ENCODE assay signal across 8 cellular contexts in genomic region chr17:10844667-10845387, GRCh38. TPM values are rescaled to one million over a fixed set of nuclear protein-coding genes. Genes with fewer than 3 reads are reported as not detected.
DNase-seq lines count a peak whose midpoint lies in the region; ATAC-seq and TF ChIP-seq lines count a peak whose summit lies in the region.

No MANE protein-coding gene starts in this region.

- H3K9me3 ChIP-seq in adipocyte (ENCODE audit: control insufficient read depth, low read length), result peaks cover 14% of the 10 kb centered on the region

- H3K27ac Mint-ChIP-seq in type B pancreatic cell, result peak overlapping the region; percentile 29

- H3K27me3 Mint-ChIP-seq in type B pancreatic cell, result peaks cover 46% of the 10 kb centered on the region

- H3K4me3 Mint-ChIP-seq in type B pancreatic cell, result peak overlapping the region; percentile 88

- peak overlapping the region; percentile 66 for H3K9ac ChIP-seq in adipocyte (ENCODE audit: low read length)

- intact Hi-C loops in left cardiac atrium (cut with DNase I) (loop anchor here (1.0 to 10.0 kb wide), 4 partner anchors 108 to 200 kb away; no protein-coding TSS in a partner anchor), posterior vena cava (cut with DNase I) (loop anchor here in 1 of 2 donors (2.0 to 5.0 kb wide), 2 partner anchors 106 to 198 kb away; no protein-coding TSS in a partner anchor)

- H3K9me3 Mint-ChIP-seq in type B pancreatic cell, result no peaks in the 10 kb centered on the region

- peaks cover 11% of the 10 kb centered on the region for H3K4me1 Mint-ChIP-seq in type B pancreatic cell (ENCODE audit: unreplicated experiment)

- H3K36me3 Mint-ChIP-seq in type B pancreatic cell, result no peaks in the 10 kb centered on the region

- peaks cover 9% of the 10 kb centered on the region for H3K4me1 ChIP-seq in adipocyte (ENCODE audit: control insufficient read depth, insufficient read depth, low read length)

- peaks cover 10% of the 10 kb centered on the region for H3K27me3 ChIP-seq in adipocyte (replicated peaks; ENCODE audit: control insufficient read depth, insufficient read depth, low read length)

- no peaks in the 10 kb centered on the region for H3K36me3 ChIP-seq in adipocyte (ENCODE audit: control insufficient read depth, insufficient read depth, low read length, severe bottlenecking)

- ATAC-seq in GM21360 (IDR thresholded peaks at IDR 0.05; ENCODE audit: unreplicated experiment), result peak; percentile 81
- peak; percentile 90 to 97 for ATAC-seq in left cardiac atrium

- TF ChIP-seq CTCF in type B pancreatic cell (conservative IDR thresholded peaks at IDR 0.05), result peak; percentile 99

- H3K4me3 ChIP-seq in adipocyte (ENCODE audit: low read length), result peak overlapping the region; percentile 81

- DNase-seq in COR-L47 (lab: John Stamatoyannopoulos, UW) (peak; percentile 1), HuH-7 (ENCODE audit: low spot score) (peak; percentile 49), SW480 (ENCODE audit: low spot score) (peak; percentile 63), adipocyte (ENCODE audit: low read depth) (peak; percentile 85), left cardiac atrium (peak; percentile 81), posterior vena cava (ENCODE audit: low spot score) (peak; percentile 91), type B pancreatic cell (ENCODE audit: extremely low spot score, unreplicated experiment) (peak; percentile 77)

RNA-seq across cellular contexts. Expression of gene PIRT, which starts 6.9 kb away (rescaled TPM):
- total RNA-seq in left cardiac atrium (not detected), posterior vena cava (not detected), type B pancreatic cell (ENCODE audit: low replicate concordance) (0.34 and 0.38 TPM in 2 replicates)

RNA-seq across cellular contexts. Expression of gene TMEM238L, which starts 40.9 kb away (rescaled TPM):
- total RNA-seq in left cardiac atrium (not detected), posterior vena cava (not detected), type B pancreatic cell (ENCODE audit: low replicate concordance) (not detected in 2 replicates)

Comparison
In these comparisons a context has a peak if more than half of its experiments do, and no peak if none do; other contexts are left out.
1. Peak in every context shown above with its lines: DNase-seq, ATAC-seq and H3K4me3 ChIP-seq.
2. DNase-seq: peak in every context shown above with its lines; median percentile 91 in posterior vena cava; 85 in adipocyte; 81 in left cardiac atrium; 77 in type B pancreatic cell; 63 in SW480; 49 in HuH-7; 1 in COR-L47.